Comparison of ENCODE assay signal across 13 cellular contexts in the genomic region with DNA sequence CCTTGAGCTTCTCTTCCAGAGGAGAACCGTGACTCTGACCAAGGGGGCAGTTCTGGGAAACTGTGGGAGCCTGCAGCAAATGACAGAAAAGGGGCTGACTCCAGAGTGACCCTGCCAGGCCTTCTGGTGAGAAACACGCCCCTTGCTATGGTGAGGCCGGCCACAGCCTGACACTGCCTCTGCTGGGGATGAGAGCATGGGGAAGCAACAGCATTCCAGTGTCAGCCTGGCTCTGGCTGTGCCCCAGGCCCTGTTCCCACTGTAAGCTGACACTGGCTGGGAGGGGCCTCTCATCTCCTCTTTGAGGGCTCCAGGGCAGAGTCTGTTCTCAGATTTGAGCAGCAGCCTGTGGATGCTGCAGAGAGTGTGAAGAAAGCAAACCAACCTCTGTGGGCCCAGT.
DNase-seq lines count a peak whose midpoint lies in the region; ATAC-seq and TF ChIP-seq lines count a peak whose summit lies in the region.
"Had no signal": no experiment of that assay in that cellular context is flagged by ENCODE, and none has a peak within 500 bp of the region (broad histone marks: within the 10 kb centered on the region; RNA-seq: fewer than 3 reads in every experiment).

No MANE protein-coding gene starts in this region.

- H3K4me3 ChIP-seq in fibroblast of villous mesenchyme (ENCODE audit: low read depth, low read length) (no peak overlapping the region), WERI-Rb-1 (ENCODE audit: low read depth, low read length) (no peak overlapping the region)

- H3K36me3 Mint-ChIP-seq in nephron (ENCODE audit: low read depth), result no peaks in the 10 kb centered on the region
- H3K36me3 Mint-ChIP-seq in activated naive CD8-positive, alpha-beta T cell treated with anti-CD3 and anti-CD28 coated beads, Interleukin-2, amount 50 U/mL, for 24 hours (ENCODE audit: low read depth), result no peaks in the 10 kb centered on the region
- H3K36me3 Mint-ChIP-seq: activated naive CD8-positive, alpha-beta T cell; T-cell had no signal

- peak; percentile 97 for DNase-seq in AG20443 (ENCODE audit: low spot score)
- peak; percentile 52 for DNase-seq in fibroblast of villous mesenchyme (ENCODE audit: low read depth)
- DNase-seq in WERI-Rb-1, result no peak
- DNase-seq in activated naive CD8-positive, alpha-beta T cell treated with anti-CD3 and anti-CD28 coated beads, Interleukin-2, amount 50 U/mL, for 24 hours, result no peak
- no peak for DNase-seq in HK-2 (ENCODE audit: unreplicated experiment)
- DNase-seq: DMS79, Kasumi-1, midbrain, T-cell had no signal

- H3K4me3 Mint-ChIP-seq in nephron, result no peak overlapping the region
- H3K4me3 Mint-ChIP-seq in activated naive CD8-positive, alpha-beta T cell treated with anti-CD3 and anti-CD28 coated beads, Interleukin-2, amount 50 U/mL, for 24 hours, result no peak overlapping the region
- H3K4me3 Mint-ChIP-seq: activated naive CD8-positive, alpha-beta T cell; T-cell had no signal

- no peaks in the 10 kb centered on the region for H3K36me3 ChIP-seq in WERI-Rb-1

- no peak for ATAC-seq in activated naive CD8-positive, alpha-beta T cell treated with anti-CD3 and anti-CD28 coated beads, Interleukin-2, amount 50 U/mL, for 24 hours
- no peak for ATAC-seq in HG03025 (IDR thresholded peaks at IDR 0.05; ENCODE audit: low FRiP score, unreplicated experiment)
- ATAC-seq: T-cell had no signal

- H3K27ac ChIP-seq in WERI-Rb-1, result no peak overlapping the region

- TF ChIP-seq CTCF in fibroblast of villous mesenchyme (IDR thresholded peaks at IDR 0.05; ENCODE audit: insufficient read depth, low read depth, low read length) (no peak), nephron (IDR thresholded peaks at IDR 0.05; ENCODE audit: unreplicated experiment in 3 of 3) (peak in 1 of 3 experiments; percentile 10), WERI-Rb-1 (IDR thresholded peaks at IDR 0.05; ENCODE audit: low read depth, low read length) (no peak)

- peaks cover 5% of the 10 kb centered on the region for H3K27me3 Mint-ChIP-seq in nephron (ENCODE audit: low read depth)
- H3K27me3 Mint-ChIP-seq in activated naive CD8-positive, alpha-beta T cell treated with anti-CD3 and anti-CD28 coated beads, Interleukin-2, amount 50 U/mL, for 24 hours, result peaks cover 10% of the 10 kb centered on the region

- H3K4me1 Mint-ChIP-seq in nephron, result peaks cover 52% of the 10 kb centered on the region
- peaks cover 6% of the 10 kb centered on the region for H3K4me1 Mint-ChIP-seq in activated naive CD8-positive, alpha-beta T cell treated with anti-CD3 and anti-CD28 coated beads, Interleukin-2, amount 50 U/mL, for 24 hours

- H3K9me3 ChIP-seq in WERI-Rb-1 (ENCODE audit: severe bottlenecking), result no peaks in the 10 kb centered on the region

- no peaks in the 10 kb centered on the region for H3K9me3 Mint-ChIP-seq in nephron
- H3K9me3 Mint-ChIP-seq in activated naive CD8-positive, alpha-beta T cell treated with anti-CD3 and anti-CD28 coated beads, Interleukin-2, amount 50 U/mL, for 24 hours, result no peaks in the 10 kb centered on the region
- H3K9me3 Mint-ChIP-seq: T-cell had no signal

- peak overlapping the region; percentile 65 to 86 (median 72) for H3K27ac Mint-ChIP-seq in nephron
- no peak overlapping the region for H3K27ac Mint-ChIP-seq in activated naive CD8-positive, alpha-beta T cell treated with anti-CD3 and anti-CD28 coated beads, Interleukin-2, amount 50 U/mL, for 24 hours
- H3K27ac Mint-ChIP-seq: activated naive CD8-positive, alpha-beta T cell; T-cell had no signal

- peaks cover 3% of the 10 kb centered on the region for H3K27me3 ChIP-seq in WERI-Rb-1 (ENCODE audit: insufficient read depth, low read depth, severe bottlenecking)

TF ChIP-seq in PFSK-1, 5 proteins besides CTCF, POLR2A, EP300 and RAD21:
- TF ChIP-seq POLR2AphosphoS5 (IDR thresholded peaks at IDR 0.05; ENCODE audit: low read depth, low read length) (no peak), FOXP2 (optimal IDR thresholded peaks at IDR 0.05; ENCODE audit: borderline replicate concordance, extremely low read depth, extremely low read length, insufficient read depth) (peak; percentile 65)

Comparison
In these comparisons a context has a peak if more than half of its experiments do, and no peak if none do; other contexts are left out.
1. DNase-seq: peak in AG20443 (single experiment) and fibroblast of villous mesenchyme (single experiment); none in WERI-Rb-1 (single experiment), activated naive CD8-positive, alpha-beta T cell treated with anti-CD3 and anti-CD28 coated beads, Interleukin-2, amount 50 U/mL, for 24 hours (single experiment) and HK-2 (single experiment).